Comparison of ENCODE assay signal across 7 cellular contexts in genomic region chr6:136212616-136213396, GRCh38.
"Had no signal": no experiment of that assay in that cellular context is flagged by ENCODE, and none has a peak within 500 bp of the region (broad histone marks: within the 10 kb centered on the region; RNA-seq: fewer than 3 reads in every experiment).

No MANE protein-coding gene starts in this region.

- H3K9me3 Mint-ChIP-seq: GM23338, H9, IgD-negative memory B cell had no signal

- H3K4me1 Mint-ChIP-seq: GM23338 had no signal

- H3K4me2 ChIP-seq: GM23338 had no signal

- H2AFZ ChIP-seq: GM23338 had no signal

- H3K27ac Mint-ChIP-seq: GM23338, H9, IgD-negative memory B cell had no signal

- DNase-seq: H9, HCEC 1CT had no signal

- H3K4me3 ChIP-seq: GM23338 had no signal

- ATAC-seq: GM23338 had no signal

- H3K4me3 Mint-ChIP-seq: GM23338, H9, IgD-negative memory B cell had no signal

- FAIRE-seq: H1, H54, HTR-8/SVneo had no signal

- H3K27me3 Mint-ChIP-seq: IgD-negative memory B cell had no signal
